Comparison of ENCODE assay signal across 8 cellular contexts in genomic region chr12:6961278-6961694, GRCh38. TPM values are rescaled to one million over a fixed set of nuclear protein-coding genes. Genes with fewer than 3 reads are reported as not detected.
DNase-seq lines count a peak whose midpoint lies in the region; ATAC-seq lines count a peak whose summit lies in the region.

No MANE protein-coding gene starts in this region.

- ATAC-seq in naive thymus-derived CD4-positive, alpha-beta T cell, result peak; percentile 83
- peak; percentile 71 for ATAC-seq in stimulated activated naive CD8-positive, alpha-beta T cell treated with anti-CD3 and anti-CD28 coated beads, Interleukin-15, Interleukin-2, amounts not matched to agents 100 U/mL and 50 U/mL, for 24 hours

- intact Hi-C loops in naive thymus-derived CD4-positive, alpha-beta T cell (cut with micrococcal nuclease), result loop anchor here (1.0 kb wide), 5 partner anchors 8 to 37 kb away; partner anchors contain the start of genes C12orf57 (in 2 of the 2), EMG1 (in 1 of the 2) and PHB2 (in 1 of the 2)

- POLR2A ChIA-PET in naive thymus-derived CD4-positive, alpha-beta T cell (lab: Charles Lee), result interaction anchor here (0.5 to 13.5 kb wide), 11 partner anchors 8 to 147 kb away, joined by 3 to 1270 read pairs (median 9); partner anchors contain the start of genes C12orf57, CDCA3, EMG1 and ENO2

- peak overlapping the region; percentile 96 to 100 (median 98) for H3K27ac Mint-ChIP-seq in naive thymus-derived CD4-positive, alpha-beta T cell

- no peaks in the 10 kb centered on the region for H3K9me3 Mint-ChIP-seq in naive thymus-derived CD4-positive, alpha-beta T cell

- DNase-seq in DMS79 treated with DMSO at 0.1 percent for 48 hours (lab: John Stamatoyannopoulos, UW) (peak; percentile 34), LHCN-M2 (ENCODE audit: low read depth) (peak; percentile 78), cerebellum (ENCODE audit: low spot score) (no peak), NCI-H2227 treated with DMSO at 0.1 percent for 48 hours (lab: John Stamatoyannopoulos, UW) (no peak)
- peak; percentile 88 to 93 for DNase-seq in activated CD4-positive, alpha-beta T cell treated with anti-CD3 and anti-CD28 coated beads, Interleukin-2, amount 50 U/mL, for 24 hours (ENCODE audit: low read depth in 1 of 2, low spot score in 1 of 2)
- peak; percentile 88 to 89 (median 89) for DNase-seq in effector memory CD4-positive, alpha-beta T cell
- DNase-seq in naive thymus-derived CD4-positive, alpha-beta T cell, result peak; percentile 61 to 94 (median 75)
- DNase-seq in stimulated activated naive CD8-positive, alpha-beta T cell treated with anti-CD3 and anti-CD28 coated beads, Interleukin-15, Interleukin-2, amounts not matched to agents 100 U/mL and 50 U/mL, for 24 hours, result peak; percentile 94

- peaks cover 38% of the 10 kb centered on the region for H3K36me3 ChIP-seq in effector memory CD4-positive, alpha-beta T cell (ENCODE audit: control insufficient read depth, insufficient read depth, low read length)
- peaks cover 14 to 45% (median 17%) of the 10 kb centered on the region in 3 experiments for H3K36me3 ChIP-seq in naive thymus-derived CD4-positive, alpha-beta T cell (ENCODE audit: control insufficient read depth in 2 of 3, insufficient read depth in 3 of 3, low read length in 3 of 3)

- peaks cover 76% of the 10 kb centered on the region for H3K4me1 ChIP-seq in effector memory CD4-positive, alpha-beta T cell (ENCODE audit: control insufficient read depth, insufficient read depth, low read length, poor library complexity, severe bottlenecking)
- H3K4me1 ChIP-seq in naive thymus-derived CD4-positive, alpha-beta T cell (ENCODE audit: control insufficient read depth in 2 of 2, insufficient read depth in 2 of 2, low read length in 2 of 2), result peaks cover 72 to 79% of the 10 kb centered on the region in 2 donors

- no peaks in the 10 kb centered on the region for H3K9me3 ChIP-seq in effector memory CD4-positive, alpha-beta T cell (ENCODE audit: control insufficient read depth, low read length)
- no peaks in the 10 kb centered on the region for H3K9me3 ChIP-seq in naive thymus-derived CD4-positive, alpha-beta T cell (ENCODE audit: control insufficient read depth in 2 of 3, low read length in 3 of 3)

- peaks cover 12 to 35% (median 26%) of the 10 kb centered on the region in 5 donors for H3K36me3 Mint-ChIP-seq in naive thymus-derived CD4-positive, alpha-beta T cell

- no peaks in the 10 kb centered on the region for H3K27me3 Mint-ChIP-seq in naive thymus-derived CD4-positive, alpha-beta T cell

- H3K27ac ChIP-seq in effector memory CD4-positive, alpha-beta T cell (ENCODE audit: insufficient read depth, low read length, poor library complexity, severe bottlenecking), result peak overlapping the region; percentile 96
- H3K27ac ChIP-seq in naive thymus-derived CD4-positive, alpha-beta T cell (ENCODE audit: low read depth, low read length), result peak overlapping the region; percentile 95

- H3K4me1 Mint-ChIP-seq in naive thymus-derived CD4-positive, alpha-beta T cell, result peaks cover 52 to 79% (median 74%) of the 10 kb centered on the region in 7 donors

- CTCF ChIA-PET in naive thymus-derived CD4-positive, alpha-beta T cell (lab: Charles Lee), result interaction anchor here (0.9 to 11.1 kb wide), 6 partner anchors 14 to 38 kb away, joined by 3 to 460 read pairs (median 4); partner anchors contain the start of genes C12orf57, PTPN6 and RNU7-1

- H3K27me3 ChIP-seq in effector memory CD4-positive, alpha-beta T cell (replicated peaks; ENCODE audit: control insufficient read depth, insufficient read depth, low read length, poor library complexity, severe bottlenecking), result no peaks in the 10 kb centered on the region
- no peaks in the 10 kb centered on the region for H3K27me3 ChIP-seq in naive thymus-derived CD4-positive, alpha-beta T cell (ENCODE audit: control insufficient read depth in 2 of 2, insufficient read depth in 2 of 2, low read length in 2 of 2)

- H3K4me3 Mint-ChIP-seq in naive thymus-derived CD4-positive, alpha-beta T cell, result peak overlapping the region; percentile 66 to 99 (median 84)

- H3K4me3 ChIP-seq in effector memory CD4-positive, alpha-beta T cell (ENCODE audit: insufficient read depth, low read depth, low read length, poor library complexity, severe bottlenecking), result peak overlapping the region; percentile 12
- peak overlapping the region; percentile 18 for H3K4me3 ChIP-seq in naive thymus-derived CD4-positive, alpha-beta T cell (ENCODE audit: low read length)

RNA-seq across cellular contexts. Expression of gene PHB2, which starts 9.2 kb away (rescaled TPM):
- total RNA-seq in LHCN-M2 (2014; rRNA removed) (302 and 330 TPM in 2 replicates), cerebellum (74.0 TPM)
- polyA plus RNA-seq in LHCN-M2 (2012), result 179 TPM
- 100 to 1,000 TPM; 132 to 209 (median 146) TPM for total RNA-seq in naive thymus-derived CD4-positive, alpha-beta T cell
- polyA plus RNA-seq in naive thymus-derived CD4-positive, alpha-beta T cell, result 100 to 1,000 TPM; 113 to 121 TPM

RNA-seq across cellular contexts. Expression of gene EMG1, which starts 9.4 kb away (rescaled TPM):
- 39.1 and 61.7 TPM in 2 replicates for total RNA-seq in LHCN-M2 (2014; rRNA removed)
- 80.8 TPM for polyA plus RNA-seq in LHCN-M2 (2012)
- total RNA-seq in naive thymus-derived CD4-positive, alpha-beta T cell, result 10 to 100 TPM; 25.7 to 69.5 (median 63.2) TPM
- 10 to 100 TPM; 64.1 to 72.5 TPM for polyA plus RNA-seq in naive thymus-derived CD4-positive, alpha-beta T cell
- 23.3 TPM for total RNA-seq in cerebellum

RNA-seq across cellular contexts. Expression of gene PTPN6, which starts 10.1 kb away (rescaled TPM):
- total RNA-seq in LHCN-M2 (2014; rRNA removed), result not detected in 2 replicates
- not detected for polyA plus RNA-seq in LHCN-M2 (2012)
- total RNA-seq in naive thymus-derived CD4-positive, alpha-beta T cell, result 100 to 1,000 TPM; 141 to 390 (median 242) TPM
- 100 to 1,000 TPM; 210 to 387 TPM for polyA plus RNA-seq in naive thymus-derived CD4-positive, alpha-beta T cell
- total RNA-seq in cerebellum, result 2.9 TPM

RNA-seq across cellular contexts. Expression of gene C12orf57, which starts 17.5 kb away (rescaled TPM):
- total RNA-seq in LHCN-M2 (2014; rRNA removed), result 185 and 223 TPM in 2 replicates
- polyA plus RNA-seq in LHCN-M2 (2012), result 258 TPM
- 100 to 1,000 TPM; 148 to 592 (median 362) TPM for total RNA-seq in naive thymus-derived CD4-positive, alpha-beta T cell
- 100 to 1,000 TPM; 394 to 401 TPM for polyA plus RNA-seq in naive thymus-derived CD4-positive, alpha-beta T cell
- 131 TPM for total RNA-seq in cerebellum

RNA-seq across cellular contexts. Expression of gene RNU7-1, which starts 17.7 kb away (rescaled TPM):
- total RNA-seq in LHCN-M2 (2014; rRNA removed) (not detected in 2 replicates), cerebellum (not detected)
- not detected for polyA plus RNA-seq in LHCN-M2 (2012)
- total RNA-seq in naive thymus-derived CD4-positive, alpha-beta T cell, result not detected
- polyA plus RNA-seq in naive thymus-derived CD4-positive, alpha-beta T cell, result not detected

Comparison
In these comparisons a context has a peak if more than half of its experiments do, and no peak if none do; other contexts are left out.
1. DNase-seq: peak in DMS79 treated with DMSO at 0.1 percent for 48 hours (single experiment), LHCN-M2 (single experiment), activated CD4-positive, alpha-beta T cell treated with anti-CD3 and anti-CD28 coated beads, Interleukin-2, amount 50 U/mL, for 24 hours (2 of 2), effector memory CD4-positive, alpha-beta T cell (3 of 3), naive thymus-derived CD4-positive, alpha-beta T cell (9 of 9) and stimulated activated naive CD8-positive, alpha-beta T cell treated with anti-CD3 and anti-CD28 coated beads, Interleukin-15, Interleukin-2, amounts not matched to agents 100 U/mL and 50 U/mL, for 24 hours (single experiment); none in cerebellum (single experiment) and NCI-H2227 treated with DMSO at 0.1 percent for 48 hours (single experiment).
2. RNA of gene PTPN6, which starts 10.1 kb away (total RNA-seq): 141 to 390 TPM in naive thymus-derived CD4-positive, alpha-beta T cell; 2.9 TPM in cerebellum (single experiment) and not detected in LHCN-M2; every median in the first group is over 10 times any median in the second.